Comparison of ENCODE assay signal across 8 cellular contexts in the genomic region with DNA sequence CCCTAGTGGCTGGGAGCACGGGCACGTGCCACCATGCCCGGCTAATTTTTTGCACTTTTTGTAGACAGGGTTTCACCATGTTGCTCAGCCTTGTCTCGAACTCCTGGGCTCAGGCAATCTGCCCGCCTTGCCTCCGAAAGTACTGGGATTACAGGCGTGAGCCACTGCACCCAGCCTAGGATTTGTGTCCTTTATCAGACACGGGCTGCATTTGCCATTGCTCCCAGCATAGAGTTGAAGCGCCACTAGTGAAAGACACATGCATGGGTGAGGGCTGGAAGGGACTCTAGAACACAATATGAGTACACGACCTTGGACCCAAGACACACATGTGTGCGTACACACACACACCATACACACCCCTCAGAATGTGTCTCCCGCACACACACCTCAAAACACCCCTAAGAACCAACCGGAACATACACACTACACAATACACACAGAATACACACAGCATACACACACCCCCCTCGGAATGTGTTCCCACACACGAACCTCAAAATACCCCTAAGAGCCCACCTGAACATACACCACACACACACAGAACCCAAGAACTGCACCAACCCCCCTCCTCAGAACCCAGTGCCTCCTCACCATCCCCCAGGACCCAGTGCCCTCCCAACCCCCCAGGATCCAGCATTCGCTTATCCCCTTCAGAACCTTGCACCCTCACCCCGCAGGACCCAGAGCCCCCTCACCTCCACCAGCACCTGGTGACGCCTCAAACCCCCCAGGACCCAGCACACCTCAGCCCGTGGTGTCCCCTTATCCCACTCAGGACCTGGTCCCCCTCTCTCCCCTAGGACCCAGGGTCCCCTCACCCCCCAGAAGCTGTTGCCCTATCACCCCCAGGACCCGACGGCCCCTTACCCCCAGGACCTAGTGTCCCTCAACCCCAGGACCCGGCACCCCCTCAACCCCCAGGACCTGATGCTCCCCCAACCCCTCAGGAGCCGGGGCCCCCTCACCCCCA. TPM values are rescaled to one million over a fixed set of nuclear protein-coding genes. Genes with fewer than 3 reads are reported as not detected.
DNase-seq lines count a peak whose midpoint lies in the region; ATAC-seq, FAIRE-seq and TF ChIP-seq lines count a peak whose summit lies in the region.

No MANE protein-coding gene starts in this region.

- H3K36me3 ChIP-seq in IMR-90 (ENCODE audit: control insufficient read depth, insufficient read depth, low read length): peaks cover 2% of the 10 kb centered on the region; the same call in 1 of the 2 replicates
- H3K36me3 ChIP-seq in mucosa of stomach (ENCODE audit: control insufficient read depth, insufficient read depth, low read length): no peaks in the 10 kb centered on the region

- H4K91ac ChIP-seq in IMR-90 (ENCODE audit: insufficient read depth, low read depth, low read length): peak overlapping the region; percentile 34

- H3K9me1 ChIP-seq in IMR-90 (ENCODE audit: insufficient read depth, low read length): peaks cover 32% of the 10 kb centered on the region

- no peak overlapping the region for H2BK15ac ChIP-seq in IMR-90 (ENCODE audit: low read depth, low read length)

- H3K4me1 Mint-ChIP-seq in chondrocyte (ENCODE audit: low read depth): peaks cover 23% of the 10 kb centered on the region

- H2AK5ac ChIP-seq in IMR-90 (ENCODE audit: low read depth, low read length): peak overlapping the region; percentile 75

- peak overlapping the region; percentile 68 for H4K5ac ChIP-seq in IMR-90 (ENCODE audit: low read depth, low read length)

- peak overlapping the region; percentile 100 for H3K4me2 ChIP-seq in IMR-90 (ENCODE audit: low read depth, low read length)

- H3K27ac ChIP-seq in IMR-90 (ENCODE audit: insufficient read depth, low read length): peak overlapping the region; percentile 79

- TF ChIP-seq CTCF in IMR-90 (conservative IDR thresholded peaks at IDR 0.05; ENCODE audit: low read depth, low read length) (no peak), chondrocyte (IDR thresholded peaks at IDR 0.05) (no peak)

- no peak for TF ChIP-seq POLR2A in IMR-90 (IDR thresholded peaks at IDR 0.05; ENCODE audit: low read depth, low read length)

- CTCF ChIA-PET in IMR-90 (lab: Yijun Ruan, JAX): no interaction called here

- intact Hi-C loops in IMR-90 (cut with micrococcal nuclease): no loop called here

- POLR2A ChIA-PET in IMR-90 (lab: Charles Lee; ENCODE audit: unreplicated experiment): no interaction called here

- dilution Hi-C loops in IMR-90 (cut with HindIII; ENCODE audit: low sequenced_read_pairs, unreplicated experiment): no loop called here

- 0 out of 2 replicates have a peak overlapping the region, but pooled peaks have one; percentile 24 for H3K56ac ChIP-seq in IMR-90 (ENCODE audit: extremely low read depth, insufficient read depth, low read length)

- H3K9ac ChIP-seq in IMR-90 (ENCODE audit: low read depth, low read length) (peak overlapping the region; percentile 91), mucosa of stomach (ENCODE audit: low read length) (peak overlapping the region; percentile 76)

- peak overlapping the region; percentile 80 for H3K4me3 Mint-ChIP-seq in chondrocyte (ENCODE audit: unreplicated experiment)

- DNase-seq in 8988T (peak; percentile 48), IMR-90 (no peak), chondrocyte (ENCODE audit: low spot score) (no peak), NCI-H526 treated with DMSO at 0.1 percent for 48 hours (lab: John Stamatoyannopoulos, UW) (no peak), NOMO-1 treated with DMSO at 0.1 percent for 48 hours (lab: John Stamatoyannopoulos, UW; ENCODE audit: unreplicated experiment) (no peak), frontal cortex (ENCODE audit: low spot score in 2 of 2) (no peak), SW 1271 (lab: John Stamatoyannopoulos, UW) (no peak)

- H4K8ac ChIP-seq in IMR-90 (ENCODE audit: low read depth in 2 of 2, low read length in 2 of 2): peak overlapping the region; percentile 77 to 79; a peak in 1 of 4 replicates

- H2BK20ac ChIP-seq in IMR-90 (ENCODE audit: low read depth, low read length): no peak overlapping the region

- H4K20me1 ChIP-seq in IMR-90 (ENCODE audit: insufficient read depth, low read length): peaks cover 27% of the 10 kb centered on the region

- H3K9me3 Mint-ChIP-seq in chondrocyte (ENCODE audit: low read depth): no peaks in the 10 kb centered on the region

- H3K9me3 ChIP-seq in IMR-90 (ENCODE audit: control insufficient read depth, insufficient read depth, low read length) (no peaks in the 10 kb centered on the region), mucosa of stomach (ENCODE audit: control insufficient read depth, low read length) (no peaks in the 10 kb centered on the region)

- peak overlapping the region; percentile 60; the same call in 1 of the 2 replicates for H3K18ac ChIP-seq in IMR-90 (ENCODE audit: low read depth, low read length)

- H2AK9ac ChIP-seq in IMR-90 (replicated peaks; ENCODE audit: low read depth, low read length, poor library complexity): peak overlapping the region; percentile 98

- peaks cover 30 to 53% of the 10 kb centered on the region in 2 experiments for H3K79me1 ChIP-seq in IMR-90 (ENCODE audit: low read depth in 1 of 2, low read length in 2 of 2)

- H3K27ac Mint-ChIP-seq in chondrocyte (ENCODE audit: unreplicated experiment): peak overlapping the region; percentile 74

- peak overlapping the region; percentile 66 for H2BK5ac ChIP-seq in IMR-90 (ENCODE audit: low read depth, low read length, poor library complexity, severe bottlenecking)

- no peak overlapping the region for H2BK120ac ChIP-seq in IMR-90 (ENCODE audit: low read depth, low read length)

- H3K27me3 Mint-ChIP-seq in chondrocyte (ENCODE audit: low read depth): no peaks in the 10 kb centered on the region

- no peak for TF ChIP-seq RAD21 in IMR-90 (IDR thresholded peaks at IDR 0.05; ENCODE audit: low read length)

- no TSS peak for BruUV-seq in IMR-90 (replicated peaks; lab: Mats Ljungman, UMichigan)

- H3K4me3 ChIP-seq in IMR-90 (ENCODE audit: insufficient read depth, low read depth, low read length): peak overlapping the region; percentile 99
- H3K4me3 ChIP-seq in mucosa of stomach (ENCODE audit: low read length): peak overlapping the region; percentile 45

- H3K4me1 ChIP-seq in IMR-90 (ENCODE audit: control insufficient read depth, insufficient read depth, low read length) (peaks cover 8% of the 10 kb centered on the region), mucosa of stomach (ENCODE audit: control insufficient read depth, insufficient read depth, low read length) (peaks cover 43% of the 10 kb centered on the region)

- no peaks in the 10 kb centered on the region for H3K27me3 ChIP-seq in IMR-90 (ENCODE audit: control insufficient read depth, insufficient read depth, low read length)
- H3K27me3 ChIP-seq in mucosa of stomach (ENCODE audit: control insufficient read depth, insufficient read depth, low read length): no peaks in the 10 kb centered on the region

- peak overlapping the region; percentile 72; the same call in 1 of the 2 replicates for H3K14ac ChIP-seq in IMR-90 (replicated peaks; ENCODE audit: low read depth, low read length)

- no peak for ATAC-seq in IMR-90 (ENCODE audit: low read depth)

- 93% methylated on average over 6 of the region's 23 CpGs; no CpG with 5 or more reads in 1 of the 2 experiments for WGBS in IMR-90 (ENCODE audit: extremely low coverage in 2 of 2, insufficient read length in 1 of 2), 2 experiments

- H2AFZ ChIP-seq in IMR-90 (replicated peaks; ENCODE audit: low read length, poor library complexity): peak overlapping the region; percentile 58

- H3K36me3 Mint-ChIP-seq in chondrocyte (ENCODE audit: low read depth): no peaks in the 10 kb centered on the region

- in situ Hi-C loops in IMR-90 (cut with MboI; ENCODE audit: low sequenced_read_pairs): loop anchor here (25.0 kb wide), 1 partner anchor 282 kb away; no protein-coding TSS in a partner anchor

- H3K23ac ChIP-seq in IMR-90 (ENCODE audit: low read depth, low read length): peak overlapping the region; percentile 67

- no peak for FAIRE-seq in frontal cortex (lab: Jason Lieb, UNC)

- peak overlapping the region; percentile 84 for H3K4ac ChIP-seq in IMR-90 (ENCODE audit: low read depth, low read length)

TF ChIP-seq in IMR-90, 13 proteins besides CTCF, POLR2A, EP300 and RAD21 (continues in another document):
- TF ChIP-seq BHLHE40 (IDR thresholded peaks at IDR 0.05; ENCODE audit: low read depth, low read length) (no peak), MXI1 (IDR thresholded peaks at IDR 0.05; ENCODE audit: borderline replicate concordance, low read depth, low read length) (no peak), RCOR1 (IDR thresholded peaks at IDR 0.05; ENCODE audit: insufficient replicate concordance, low read length) (no peak), NFE2L2 (IDR thresholded peaks at IDR 0.05; ENCODE audit: low read depth, low read length) (no peak), SMC3 (IDR thresholded peaks at IDR 0.05; ENCODE audit: low read depth, low read length) (no peak), FOS (IDR thresholded peaks at IDR 0.05; ENCODE audit: low read depth, low read length) (no peak), CHD1 (IDR thresholded peaks at IDR 0.05; ENCODE audit: low read depth, low read length) (no peak)
- TF ChIP-seq, protein P1, sequence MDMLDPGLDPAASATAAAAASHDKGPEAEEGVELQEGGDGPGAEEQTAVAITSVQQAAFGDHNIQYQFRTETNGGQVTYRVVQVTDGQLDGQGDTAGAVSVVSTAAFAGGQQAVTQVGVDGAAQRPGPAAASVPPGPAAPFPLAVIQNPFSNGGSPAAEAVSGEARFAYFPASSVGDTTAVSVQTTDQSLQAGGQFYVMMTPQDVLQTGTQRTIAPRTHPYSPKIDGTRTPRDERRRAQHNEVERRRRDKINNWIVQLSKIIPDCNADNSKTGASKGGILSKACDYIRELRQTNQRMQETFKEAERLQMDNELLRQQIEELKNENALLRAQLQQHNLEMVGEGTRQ (IDR thresholded peaks at IDR 0.05; ENCODE audit: low read depth, low read length): no peak

RNA-seq across cellular contexts. Expression of a gene that starts 1.0 kb away (rescaled TPM):
- total RNA-seq in IMR-90 (2012; rRNA removed): 33.3 and 36.9 TPM in 2 replicates
- 38.5 and 46.1 TPM in 2 replicates for polyA plus RNA-seq in IMR-90 (2012; rRNA removed)
- polyA plus RNA-seq in IMR-90 (2012; cell fraction: cytosol; rRNA removed): 48.6 and 56.4 TPM in 2 replicates
- polyA plus RNA-seq in IMR-90 (2012; cell fraction: nucleus; rRNA removed; ENCODE audit: low replicate concordance): 120 and 143 TPM in 2 replicates
- 23.3 to 30.7 TPM (median 29.0 TPM) in 3 replicates for total RNA-seq in chondrocyte
- 6.1 TPM for total RNA-seq in frontal cortex

RNA-seq across cellular contexts. Expression of a gene that starts 37.8 kb away (rescaled TPM):
- total RNA-seq in IMR-90 (2012; rRNA removed) (8.9 and 9.0 TPM in 2 replicates), chondrocyte (50.1 to 63.1 TPM (median 59.8 TPM) in 3 replicates), frontal cortex (19.6 TPM)
- polyA plus RNA-seq in IMR-90 (2012; rRNA removed): 37.2 and 45.3 TPM in 2 replicates
- polyA plus RNA-seq in IMR-90 (2012; cell fraction: cytosol; rRNA removed): 20.8 and 21.2 TPM in 2 replicates
- polyA plus RNA-seq in IMR-90 (2012; cell fraction: nucleus; rRNA removed; ENCODE audit: low replicate concordance): 229 and 480 TPM in 2 replicates
